8 cellular contexts compared by ENCODE assay signal in the genomic region with DNA sequence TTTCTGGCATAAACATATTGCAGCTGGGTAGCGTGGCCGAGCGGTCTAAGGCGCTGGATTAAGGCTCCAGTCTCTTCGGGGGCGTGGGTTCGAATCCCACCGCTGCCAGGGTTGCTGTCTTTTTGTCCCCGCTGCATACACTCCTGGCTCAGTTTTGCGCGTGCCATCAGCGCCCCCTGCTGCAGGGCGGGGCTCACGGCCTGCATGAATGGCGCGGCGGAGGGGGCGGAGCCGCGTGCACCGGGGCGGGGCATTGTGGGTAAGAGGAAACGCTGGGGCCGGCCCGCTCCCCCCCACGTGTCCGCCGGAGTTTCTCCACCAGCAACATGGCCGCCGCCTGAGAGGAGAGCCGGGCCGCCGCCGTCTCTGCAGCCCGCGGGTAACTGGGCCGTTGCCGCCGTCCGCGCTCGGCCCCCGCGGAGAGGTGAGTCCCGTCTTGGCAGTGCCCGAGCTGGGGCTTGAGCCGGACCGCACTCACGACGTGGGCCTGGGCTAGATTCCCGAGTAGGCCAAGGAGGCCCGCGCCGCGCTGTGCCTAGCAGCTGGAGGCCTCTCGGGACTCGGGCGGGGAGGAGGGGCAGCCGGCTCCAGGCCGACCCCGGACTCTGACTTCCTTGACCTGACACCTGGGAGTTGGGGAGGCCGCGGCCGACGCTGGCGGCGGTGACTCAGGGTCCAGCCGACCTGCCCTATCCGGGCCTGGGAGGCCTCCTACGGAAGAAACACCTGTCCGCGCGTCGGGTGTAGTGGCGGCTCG. TPM values are rescaled to one million over a fixed set of nuclear protein-coding genes. Genes with fewer than 3 reads are reported as not detected.
DNase-seq lines count a peak whose midpoint lies in the region; ATAC-seq and TF ChIP-seq lines count a peak whose summit lies in the region.

A gene with protein sequence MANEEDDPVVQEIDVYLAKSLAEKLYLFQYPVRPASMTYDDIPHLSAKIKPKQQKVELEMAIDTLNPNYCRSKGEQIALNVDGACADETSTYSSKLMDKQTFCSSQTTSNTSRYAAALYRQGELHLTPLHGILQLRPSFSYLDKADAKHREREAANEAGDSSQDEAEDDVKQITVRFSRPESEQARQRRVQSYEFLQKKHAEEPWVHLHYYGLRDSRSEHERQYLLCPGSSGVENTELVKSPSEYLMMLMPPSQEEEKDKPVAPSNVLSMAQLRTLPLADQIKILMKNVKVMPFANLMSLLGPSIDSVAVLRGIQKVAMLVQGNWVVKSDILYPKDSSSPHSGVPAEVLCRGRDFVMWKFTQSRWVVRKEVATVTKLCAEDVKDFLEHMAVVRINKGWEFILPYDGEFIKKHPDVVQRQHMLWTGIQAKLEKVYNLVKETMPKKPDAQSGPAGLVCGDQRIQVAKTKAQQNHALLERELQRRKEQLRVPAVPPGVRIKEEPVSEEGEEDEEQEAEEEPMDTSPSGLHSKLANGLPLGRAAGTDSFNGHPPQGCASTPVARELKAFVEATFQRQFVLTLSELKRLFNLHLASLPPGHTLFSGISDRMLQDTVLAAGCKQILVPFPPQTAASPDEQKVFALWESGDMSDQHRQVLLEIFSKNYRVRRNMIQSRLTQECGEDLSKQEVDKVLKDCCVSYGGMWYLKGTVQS (plus strand): TSS at position 296 of the 757 bp plus-strand sequence. CDS start 5,560 bp downstream, outside the sequence.

- peak within 1 kb of the TSS; percentile 78 for H3K27ac ChIP-seq in SU-DHL-6 (ENCODE audit: low read depth, low read length)
- peak within 1 kb of the TSS; percentile 79 for H3K27ac ChIP-seq in parathyroid adenoma
- peak within 1 kb of the TSS; percentile 95 to 96 (median 96) for H3K27ac ChIP-seq in tibial nerve

- WGBS in tibial nerve, 2 donors: 0 to 1% methylated on average over 20 to 42 of the region's 76 CpGs

- peak; percentile 69 to 92 for TF ChIP-seq EP300 in tibial nerve (IDR thresholded peaks at IDR 0.05)

- peaks cover 9% of the 10 kb centered on the region; the same call in 1 of the 2 replicates for H4K20me1 ChIP-seq in SU-DHL-6 (ENCODE audit: low read depth, low read length)

- ATAC-seq in HG02678 (IDR thresholded peaks at IDR 0.05; ENCODE audit: unreplicated experiment): peak; percentile 86
- peak; percentile 97 for ATAC-seq in Right ventricle myocardium inferior

- H3K9ac ChIP-seq in SU-DHL-6 (ENCODE audit: low read length): peak within 1 kb of the TSS; percentile 97
- peak within 1 kb of the TSS; percentile 32 for H3K9ac ChIP-seq in parathyroid adenoma

- no peaks in the 10 kb centered on the region for H3K27me3 ChIP-seq in SU-DHL-6 (ENCODE audit: low read length)
- H3K27me3 ChIP-seq in parathyroid adenoma (ENCODE audit: control insufficient read depth, insufficient read depth, low read length): no peaks in the 10 kb centered on the region
- H3K27me3 ChIP-seq in tibial nerve: no peaks in the 10 kb centered on the region

- peak; percentile 90 for DNase-seq in NCI-H128 (lab: John Stamatoyannopoulos, UW; ENCODE audit: unreplicated experiment)
- peak; percentile 99 for DNase-seq in activated naive CD8-positive, alpha-beta T cell treated with anti-CD3 and anti-CD28 coated beads, Interleukin-2, amount 50 U/mL, for 16 hours (ENCODE audit: low read depth, low spot score)
- DNase-seq in Right ventricle myocardium inferior (ENCODE audit: missing footprints): peak; percentile 100
- peak; percentile 100 for DNase-seq in tibial nerve (ENCODE audit: low spot score in 2 of 2)

- H2AFZ ChIP-seq in SU-DHL-6 (ENCODE audit: low read depth, low read length, severe bottlenecking) (peak within 1 kb of the TSS; percentile 99), parathyroid adenoma (peak within 1 kb of the TSS; percentile 79)

- no peaks in the 10 kb centered on the region for H3K9me2 ChIP-seq in SU-DHL-6 (replicated peaks; ENCODE audit: insufficient read depth, low read length)

- H3K36me3 ChIP-seq in SU-DHL-6 (ENCODE audit: low read length): no peaks in the 10 kb centered on the region
- no peaks in the 10 kb centered on the region for H3K36me3 ChIP-seq in parathyroid adenoma (ENCODE audit: control insufficient read depth, insufficient read depth, low read length)
- H3K36me3 ChIP-seq in tibial nerve: peaks cover 0 to 7% (median 2%) of the 10 kb centered on the region in 3 donors

- H3K4me2 ChIP-seq in SU-DHL-6 (ENCODE audit: low read depth, low read length, poor library complexity, severe bottlenecking) (peak within 1 kb of the TSS; percentile 95), parathyroid adenoma (ENCODE audit: low read length) (peak within 1 kb of the TSS; percentile 77)

- H3K4me3 ChIP-seq in SU-DHL-6 (ENCODE audit: insufficient read depth, low read length, poor library complexity, severe bottlenecking): peak within 1 kb of the TSS; percentile 92
- peak within 1 kb of the TSS; percentile 68 for H3K4me3 ChIP-seq in parathyroid adenoma (ENCODE audit: low read depth, low read length)
- H3K4me3 ChIP-seq in tibial nerve: peak within 1 kb of the TSS; percentile 82 to 96 (median 94)

- H3F3A ChIP-seq in SU-DHL-6 (ENCODE audit: insufficient read depth): peaks cover 14% of the 10 kb centered on the region; the same call in 1 of the 2 replicates

- H3K79me2 ChIP-seq in SU-DHL-6 (ENCODE audit: insufficient read depth, low read length) (peaks cover 49% of the 10 kb centered on the region), parathyroid adenoma (peaks cover 16% of the 10 kb centered on the region)

- intact Hi-C loops in Right ventricle myocardium inferior (cut with DNase I): loop anchor here (1.0 to 5.0 kb wide), 3 partner anchors 91 to 290 kb away; a partner anchor contains a TSS

- peak in 1 of 2 donors; percentile 83 for TF ChIP-seq POLR2A in tibial nerve (IDR thresholded peaks at IDR 0.05)

- no peaks in the 10 kb centered on the region for H3K9me3 ChIP-seq in SU-DHL-6 (ENCODE audit: insufficient read depth, low read length)
- no peaks in the 10 kb centered on the region for H3K9me3 ChIP-seq in parathyroid adenoma (ENCODE audit: control insufficient read depth, low read length)
- no peaks in the 10 kb centered on the region for H3K9me3 ChIP-seq in tibial nerve

- peak; percentile 80 for TF ChIP-seq CTCF in GM12872 (IDR thresholded peaks at IDR 0.05; ENCODE audit: insufficient read depth, low read depth, low read length)
- peak; percentile 90 for TF ChIP-seq CTCF in SU-DHL-6 (IDR thresholded peaks at IDR 0.05; ENCODE audit: insufficient read depth, low read length, poor library complexity, severe bottlenecking)
- TF ChIP-seq CTCF in parathyroid adenoma (IDR thresholded peaks at IDR 0.05): peak; percentile 97
- peak; percentile 90 to 99 (median 99) for TF ChIP-seq CTCF in tibial nerve (IDR thresholded peaks at IDR 0.05)

- H3K4me1 ChIP-seq in parathyroid adenoma: peaks cover 4% of the 10 kb centered on the region
- H3K4me1 ChIP-seq in tibial nerve: peaks cover 0 to 34% (median 5%) of the 10 kb centered on the region in 4 donors

RNA-seq across cellular contexts. Expression of the gene that starts here (rescaled TPM):
- total RNA-seq in Right ventricle myocardium inferior (36.4 TPM), tibial nerve (100 to 1,000 TPM in 1 of 4 donors, 10 to 100 TPM in 3; 48.1 to 102 (median 67.0) TPM)

Comparison
In these comparisons a context has a peak if more than half of its experiments do, and no peak if none do; other contexts are left out.
1. Peak in every context shown above with its lines: DNase-seq, ATAC-seq, H3K4me3 ChIP-seq and H3K27ac ChIP-seq.